Comparison of ENCODE assay signal across 8 cellular contexts in genomic region chr11:10309163-10310093, GRCh38. TPM values are rescaled to one million over a fixed set of nuclear protein-coding genes. Genes with fewer than 3 reads are reported as not detected.
DNase-seq lines count a peak whose midpoint lies in the region; ATAC-seq and TF ChIP-seq lines count a peak whose summit lies in the region.

No MANE protein-coding gene starts in this region.

- WGBS in sigmoid colon, 2 donors, result 14 to 61% methylated on average over 12 of the region's 12 CpGs

- H3K9me3 Mint-ChIP-seq in activated T-cell treated with anti-CD3 and anti-CD28 coated beads, Interleukin-2, amount 50 U/mL, for 24 hours, result no peaks in the 10 kb centered on the region

- H3K36me3 ChIP-seq in RWPE2 (ENCODE audit: low read depth), result peaks cover 11% of the 10 kb centered on the region
- no peaks in the 10 kb centered on the region for H3K36me3 ChIP-seq in sigmoid colon

- peak; percentile 11; the same call in 2 of the 3 replicates for ATAC-seq in RWPE2 (ENCODE audit: low read depth)
- ATAC-seq in HG02981 (IDR thresholded peaks at IDR 0.05; ENCODE audit: unreplicated experiment), result no peak
- no peak for ATAC-seq in GM18505 (IDR thresholded peaks at IDR 0.05; ENCODE audit: unreplicated experiment)
- ATAC-seq in GM21528 (IDR thresholded peaks at IDR 0.05; ENCODE audit: low FRiP score, unreplicated experiment), result no peak

- DNase-seq in GM12865 (ENCODE audit: low read depth) (peak; percentile 28), RWPE2 (ENCODE audit: low spot score) (peak; percentile 64), foreskin fibroblast (peak in 1 of 2 donors; percentile 79), sigmoid colon (peak; percentile 89)
- no peak for DNase-seq in activated T-cell treated with anti-CD3 and anti-CD28 coated beads, Interleukin-2, amount 50 U/mL, for 24 hours

- peaks cover 43% of the 10 kb centered on the region for H3K4me1 Mint-ChIP-seq in activated T-cell treated with anti-CD3 and anti-CD28 coated beads, Interleukin-2, amount 50 U/mL, for 24 hours (ENCODE audit: low read depth)

- TF ChIP-seq EP300 in sigmoid colon (IDR thresholded peaks at IDR 0.05), result peak in 1 of 4 donors; percentile 52

- intact Hi-C loops in sigmoid colon (cut with DNase I), result loop anchor here (5.0 kb wide), 6 partner anchors 207 to 697 kb away; partner anchors contain the start of gene SWAP70

- H3K4me3 ChIP-seq in GM12865 (ENCODE audit: low read depth, low read length) (peak overlapping the region; percentile 71), RWPE2 (ENCODE audit: severe bottlenecking) (no peak overlapping the region), foreskin fibroblast (ENCODE audit: low read depth in 1 of 2, low read length in 2 of 2) (peak overlapping the region; percentile 77 to 98), sigmoid colon (no peak overlapping the region)

- H3K27ac Mint-ChIP-seq in activated T-cell treated with anti-CD3 and anti-CD28 coated beads, Interleukin-2, amount 50 U/mL, for 24 hours, result no peak overlapping the region

- H3K27me3 ChIP-seq in RWPE2 (ENCODE audit: insufficient read depth, poor library complexity, severe bottlenecking) (no peaks in the 10 kb centered on the region), sigmoid colon (no peaks in the 10 kb centered on the region)

- no peaks in the 10 kb centered on the region for H3K36me3 Mint-ChIP-seq in activated T-cell treated with anti-CD3 and anti-CD28 coated beads, Interleukin-2, amount 50 U/mL, for 24 hours (ENCODE audit: low read depth)

- H3K4me3 Mint-ChIP-seq in activated T-cell treated with anti-CD3 and anti-CD28 coated beads, Interleukin-2, amount 50 U/mL, for 24 hours, result no peak overlapping the region

- peak overlapping the region; percentile 96 for H3K27ac ChIP-seq in RWPE2 (ENCODE audit: poor library complexity, severe bottlenecking)
- H3K27ac ChIP-seq in sigmoid colon, result peak overlapping the region; percentile 84 to 97 (median 94)

- H3K4me1 ChIP-seq in RWPE2 (ENCODE audit: insufficient read depth, poor library complexity, severe bottlenecking) (peaks cover 19% of the 10 kb centered on the region), sigmoid colon (peaks cover 0 to 47% (median 36%) of the 10 kb centered on the region in 4 donors)

- H3K9me3 ChIP-seq in RWPE2 (ENCODE audit: severe bottlenecking), result no peaks in the 10 kb centered on the region
- no peaks in the 10 kb centered on the region for H3K9me3 ChIP-seq in sigmoid colon

- H3K27me3 Mint-ChIP-seq in activated T-cell treated with anti-CD3 and anti-CD28 coated beads, Interleukin-2, amount 50 U/mL, for 24 hours, result peaks cover 70% of the 10 kb centered on the region

- TF ChIP-seq POLR2A in sigmoid colon (IDR thresholded peaks at IDR 0.05) (no peak), GM18505 (IDR thresholded peaks at IDR 0.05; ENCODE audit: borderline replicate concordance, extremely low read depth, insufficient read depth, insufficient read length) (no peak)

- TF ChIP-seq CTCF in GM12865 (IDR thresholded peaks at IDR 0.05; ENCODE audit: insufficient read depth, low read depth, low read length, missing control alignments) (no peak), RWPE2 (IDR thresholded peaks at IDR 0.05; ENCODE audit: poor library complexity, severe bottlenecking) (no peak), foreskin fibroblast (IDR thresholded peaks at IDR 0.05; ENCODE audit: low read depth, low read length) (no peak), sigmoid colon (IDR thresholded peaks at IDR 0.05) (no peak)

RNA-seq across cellular contexts. Expression of gene ADM, which starts 4.6 kb away (rescaled TPM):
- total RNA-seq in sigmoid colon, result 10 to 100 TPM; 45.2 to 84.1 (median 59.5) TPM
- 10 to 100 TPM; 24.0 to 92.5 (median 75.9) TPM for polyA plus RNA-seq in sigmoid colon

RNA-seq across cellular contexts. Expression of gene SBF2, which starts 15.4 kb away (rescaled TPM):
- 10 to 100 TPM; 47.1 to 67.5 (median 59.5) TPM for total RNA-seq in sigmoid colon
- 10 to 100 TPM in 2 of 3 donors, 1 to 10 TPM in 1; 9.5 to 14.4 (median 12.0) TPM for polyA plus RNA-seq in sigmoid colon

Comparison
In these comparisons a context has a peak if more than half of its experiments do, and no peak if none do; other contexts are left out.
1. H3K4me3 ChIP-seq: peak in GM12865 (single experiment) and foreskin fibroblast (2 of 2); none in RWPE2 (single experiment) and sigmoid colon (0 of 4).